ENCODE assay signal across 1 cellular context in the genomic region with DNA sequence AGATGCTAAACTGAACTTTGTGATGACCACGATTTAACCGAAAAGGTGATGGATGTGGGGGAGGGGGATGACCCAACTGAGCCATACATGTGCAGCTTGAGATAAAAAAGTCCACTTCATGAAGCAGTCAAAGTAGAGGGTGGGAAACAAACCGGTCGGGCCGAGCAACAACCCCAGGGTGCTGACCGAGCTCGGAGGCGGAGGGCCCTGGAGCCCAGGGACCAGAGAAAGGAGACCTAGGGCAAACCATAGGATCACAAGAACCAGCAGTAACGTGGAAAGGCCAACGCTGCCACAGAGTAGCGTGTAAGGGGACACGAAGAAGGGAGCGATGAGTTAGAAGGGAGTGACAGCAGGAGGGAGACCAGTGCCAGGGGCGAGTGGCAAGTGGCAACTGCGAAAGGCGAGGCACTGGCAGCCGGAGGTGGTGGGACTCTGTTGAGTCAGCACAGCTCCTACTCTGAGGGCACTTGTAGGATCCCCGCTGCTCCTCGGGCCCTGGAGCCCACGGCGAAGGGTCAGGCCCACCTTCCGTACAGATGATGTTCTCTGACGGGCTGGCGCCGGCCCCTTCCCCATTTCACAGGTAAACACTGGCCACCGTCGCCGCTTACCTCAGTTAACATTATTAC.
TF ChIP-seq lines count a peak whose summit lies in the region.

No MANE protein-coding gene starts in this region.

TF ChIP-seq in K562, 482 proteins besides CTCF, POLR2A, EP300 and RAD21 (continued from another document):
- TF ChIP-seq ZNF551 (CRISPR knock-in tag; IDR thresholded peaks at IDR 0.05) (no peak), NR3C1 (CRISPR knock-in tag; IDR thresholded peaks at IDR 0.05) (no peak), TCF3 (CRISPR knock-in tag; IDR thresholded peaks at IDR 0.05) (peak; percentile 66), ERF (CRISPR knock-in tag; IDR thresholded peaks at IDR 0.05) (no peak), ZNF75A (CRISPR knock-in tag; IDR thresholded peaks at IDR 0.05) (no peak), HNRNPUL1 (IDR thresholded peaks at IDR 0.05; ENCODE audit: low read length) (no peak), NCOR1 (IDR thresholded peaks at IDR 0.05) (peak; percentile 53; the same call in 1 of the 2 replicates), MYNN (IDR thresholded peaks at IDR 0.05) (0 out of 2 replicates have a peak, but pooled peaks have one; percentile 48), MYNN (CRISPR knock-in tag; IDR thresholded peaks at IDR 0.05) (no peak), CHCHD3 (CRISPR knock-in tag; IDR thresholded peaks at IDR 0.05) (no peak), FOXK1 (CRISPR knock-in tag; IDR thresholded peaks at IDR 0.05; ENCODE audit: borderline replicate concordance) (0 out of 2 replicates have a peak, but pooled peaks have one; percentile 24), NCOA6 (IDR thresholded peaks at IDR 0.05) (no peak), FOXP1 (CRISPR knock-in tag; IDR thresholded peaks at IDR 0.05) (no peak), GATAD2B (IDR thresholded peaks at IDR 0.05; ENCODE audit: borderline replicate concordance) (no peak), NCOA4 (IDR thresholded peaks at IDR 0.05; ENCODE audit: partially characterized antibody) (no peak), MYBL2 (IDR thresholded peaks at IDR 0.05; ENCODE audit: low read depth) (no peak), MYBL2 (CRISPR knock-in tag; IDR thresholded peaks at IDR 0.05; ENCODE audit: borderline replicate concordance) (no peak), TAF7 (tag; IDR thresholded peaks at IDR 0.05) (no peak), NCOA2 (IDR thresholded peaks at IDR 0.05; ENCODE audit: partially characterized antibody in 2 of 2) (no peak), SMAD4 (CRISPR knock-in tag; conservative IDR thresholded peaks at IDR 0.05) (no peak), POLR2B (IDR thresholded peaks at IDR 0.05; ENCODE audit: low read depth, partially characterized antibody) (no peak), ZNF143 (CRISPR knock-in tag; IDR thresholded peaks at IDR 0.05) (no peak), RCOR1 (IDR thresholded peaks at IDR 0.05; ENCODE audit: borderline replicate concordance in 1 of 2, low read depth in 2 of 2, low read length in 2 of 2) (no peak), L3MBTL2 (IDR thresholded peaks at IDR 0.05) (no peak), ZNF431 (CRISPR knock-in tag; IDR thresholded peaks at IDR 0.05) (no peak), LEF1 (IDR thresholded peaks at IDR 0.05) (no peak), ZNF197 (CRISPR knock-in tag; IDR thresholded peaks at IDR 0.05; ENCODE audit: low read depth) (no peak), BACH1 (tag; IDR thresholded peaks at IDR 0.05) (no peak), NR4A1 (CRISPR knock-in tag; IDR thresholded peaks at IDR 0.05) (no peak), NR4A1 (tag; IDR thresholded peaks at IDR 0.05) (no peak), C11orf30 (IDR thresholded peaks at IDR 0.05; ENCODE audit: low read depth) (no peak), MTA1 (IDR thresholded peaks at IDR 0.05; ENCODE audit: borderline replicate concordance) (no peak), ZC3H4 (CRISPR knock-in tag; IDR thresholded peaks at IDR 0.05; ENCODE audit: borderline replicate concordance) (peak; percentile 22; the same call in 1 of the 2 replicates), TCFL5 (CRISPR knock-in tag; conservative IDR thresholded peaks at IDR 0.05) (no peak), POLR2G (IDR thresholded peaks at IDR 0.05; ENCODE audit: low read depth, low read length) (no peak), CTBP1 (IDR thresholded peaks at IDR 0.05; ENCODE audit: borderline replicate concordance) (no peak)
- TF ChIP-seq, protein P1, sequence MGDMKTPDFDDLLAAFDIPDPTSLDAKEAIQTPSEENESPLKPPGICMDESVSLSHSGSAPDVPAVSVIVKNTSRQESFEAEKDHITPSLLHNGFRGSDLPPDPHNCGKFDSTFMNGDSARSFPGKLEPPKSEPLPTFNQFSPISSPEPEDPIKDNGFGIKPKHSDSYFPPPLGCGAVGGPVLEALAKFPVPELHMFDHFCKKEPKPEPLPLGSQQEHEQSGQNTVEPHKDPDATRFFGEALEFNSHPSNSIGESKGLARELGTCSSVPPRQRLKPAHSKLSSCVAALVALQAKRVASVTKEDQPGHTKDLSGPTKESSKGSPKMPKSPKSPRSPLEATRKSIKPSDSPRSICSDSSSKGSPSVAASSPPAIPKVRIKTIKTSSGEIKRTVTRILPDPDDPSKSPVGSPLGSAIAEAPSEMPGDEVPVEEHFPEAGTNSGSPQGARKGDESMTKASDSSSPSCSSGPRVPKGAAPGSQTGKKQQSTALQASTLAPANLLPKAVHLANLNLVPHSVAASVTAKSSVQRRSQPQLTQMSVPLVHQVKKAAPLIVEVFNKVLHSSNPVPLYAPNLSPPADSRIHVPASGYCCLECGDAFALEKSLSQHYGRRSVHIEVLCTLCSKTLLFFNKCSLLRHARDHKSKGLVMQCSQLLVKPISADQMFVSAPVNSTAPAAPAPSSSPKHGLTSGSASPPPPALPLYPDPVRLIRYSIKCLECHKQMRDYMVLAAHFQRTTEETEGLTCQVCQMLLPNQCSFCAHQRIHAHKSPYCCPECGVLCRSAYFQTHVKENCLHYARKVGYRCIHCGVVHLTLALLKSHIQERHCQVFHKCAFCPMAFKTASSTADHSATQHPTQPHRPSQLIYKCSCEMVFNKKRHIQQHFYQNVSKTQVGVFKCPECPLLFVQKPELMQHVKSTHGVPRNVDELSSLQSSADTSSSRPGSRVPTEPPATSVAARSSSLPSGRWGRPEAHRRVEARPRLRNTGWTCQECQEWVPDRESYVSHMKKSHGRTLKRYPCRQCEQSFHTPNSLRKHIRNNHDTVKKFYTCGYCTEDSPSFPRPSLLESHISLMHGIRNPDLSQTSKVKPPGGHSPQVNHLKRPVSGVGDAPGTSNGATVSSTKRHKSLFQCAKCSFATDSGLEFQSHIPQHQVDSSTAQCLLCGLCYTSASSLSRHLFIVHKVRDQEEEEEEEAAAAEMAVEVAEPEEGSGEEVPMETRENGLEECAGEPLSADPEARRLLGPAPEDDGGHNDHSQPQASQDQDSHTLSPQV (IDR thresholded peaks at IDR 0.05) = 0 out of 2 replicates have a peak, but pooled peaks have one; percentile 7
- TF ChIP-seq, protein P2, sequence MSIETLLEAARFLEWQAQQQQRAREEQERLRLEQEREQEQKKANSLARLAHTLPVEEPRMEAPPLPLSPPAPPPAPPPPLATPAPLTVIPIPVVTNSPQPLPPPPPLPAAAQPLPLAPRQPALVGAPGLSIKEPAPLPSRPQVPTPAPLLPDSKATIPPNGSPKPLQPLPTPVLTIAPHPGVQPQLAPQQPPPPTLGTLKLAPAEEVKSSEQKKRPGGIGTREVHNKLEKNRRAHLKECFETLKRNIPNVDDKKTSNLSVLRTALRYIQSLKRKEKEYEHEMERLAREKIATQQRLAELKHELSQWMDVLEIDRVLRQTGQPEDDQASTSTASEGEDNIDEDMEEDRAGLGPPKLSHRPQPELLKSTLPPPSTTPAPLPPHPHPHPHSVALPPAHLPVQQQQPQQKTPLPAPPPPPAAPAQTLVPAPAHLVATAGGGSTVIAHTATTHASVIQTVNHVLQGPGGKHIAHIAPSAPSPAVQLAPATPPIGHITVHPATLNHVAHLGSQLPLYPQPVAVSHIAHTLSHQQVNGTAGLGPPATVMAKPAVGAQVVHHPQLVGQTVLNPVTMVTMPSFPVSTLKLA (conservative IDR thresholded peaks at IDR 0.05) = peak in 1 of 2 experiments; percentile 35; a peak in 2 of 4 replicates
- TF ChIP-seq, protein P3, sequence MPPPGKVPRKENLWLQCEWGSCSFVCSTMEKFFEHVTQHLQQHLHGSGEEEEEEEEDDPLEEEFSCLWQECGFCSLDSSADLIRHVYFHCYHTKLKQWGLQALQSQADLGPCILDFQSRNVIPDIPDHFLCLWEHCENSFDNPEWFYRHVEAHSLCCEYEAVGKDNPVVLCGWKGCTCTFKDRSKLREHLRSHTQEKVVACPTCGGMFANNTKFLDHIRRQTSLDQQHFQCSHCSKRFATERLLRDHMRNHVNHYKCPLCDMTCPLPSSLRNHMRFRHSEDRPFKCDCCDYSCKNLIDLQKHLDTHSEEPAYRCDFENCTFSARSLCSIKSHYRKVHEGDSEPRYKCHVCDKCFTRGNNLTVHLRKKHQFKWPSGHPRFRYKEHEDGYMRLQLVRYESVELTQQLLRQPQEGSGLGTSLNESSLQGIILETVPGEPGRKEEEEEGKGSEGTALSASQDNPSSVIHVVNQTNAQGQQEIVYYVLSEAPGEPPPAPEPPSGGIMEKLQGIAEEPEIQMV (tag; conservative IDR thresholded peaks at IDR 0.05; ENCODE audit: low read depth) = no peak
- TF ChIP-seq, protein P4, sequence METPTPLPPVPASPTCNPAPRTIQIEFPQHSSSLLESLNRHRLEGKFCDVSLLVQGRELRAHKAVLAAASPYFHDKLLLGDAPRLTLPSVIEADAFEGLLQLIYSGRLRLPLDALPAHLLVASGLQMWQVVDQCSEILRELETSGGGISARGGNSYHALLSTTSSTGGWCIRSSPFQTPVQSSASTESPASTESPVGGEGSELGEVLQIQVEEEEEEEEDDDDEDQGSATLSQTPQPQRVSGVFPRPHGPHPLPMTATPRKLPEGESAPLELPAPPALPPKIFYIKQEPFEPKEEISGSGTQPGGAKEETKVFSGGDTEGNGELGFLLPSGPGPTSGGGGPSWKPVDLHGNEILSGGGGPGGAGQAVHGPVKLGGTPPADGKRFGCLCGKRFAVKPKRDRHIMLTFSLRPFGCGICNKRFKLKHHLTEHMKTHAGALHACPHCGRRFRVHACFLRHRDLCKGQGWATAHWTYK (CRISPR knock-in tag; IDR thresholded peaks at IDR 0.05) = no peak
- TF ChIP-seq, protein P5, sequence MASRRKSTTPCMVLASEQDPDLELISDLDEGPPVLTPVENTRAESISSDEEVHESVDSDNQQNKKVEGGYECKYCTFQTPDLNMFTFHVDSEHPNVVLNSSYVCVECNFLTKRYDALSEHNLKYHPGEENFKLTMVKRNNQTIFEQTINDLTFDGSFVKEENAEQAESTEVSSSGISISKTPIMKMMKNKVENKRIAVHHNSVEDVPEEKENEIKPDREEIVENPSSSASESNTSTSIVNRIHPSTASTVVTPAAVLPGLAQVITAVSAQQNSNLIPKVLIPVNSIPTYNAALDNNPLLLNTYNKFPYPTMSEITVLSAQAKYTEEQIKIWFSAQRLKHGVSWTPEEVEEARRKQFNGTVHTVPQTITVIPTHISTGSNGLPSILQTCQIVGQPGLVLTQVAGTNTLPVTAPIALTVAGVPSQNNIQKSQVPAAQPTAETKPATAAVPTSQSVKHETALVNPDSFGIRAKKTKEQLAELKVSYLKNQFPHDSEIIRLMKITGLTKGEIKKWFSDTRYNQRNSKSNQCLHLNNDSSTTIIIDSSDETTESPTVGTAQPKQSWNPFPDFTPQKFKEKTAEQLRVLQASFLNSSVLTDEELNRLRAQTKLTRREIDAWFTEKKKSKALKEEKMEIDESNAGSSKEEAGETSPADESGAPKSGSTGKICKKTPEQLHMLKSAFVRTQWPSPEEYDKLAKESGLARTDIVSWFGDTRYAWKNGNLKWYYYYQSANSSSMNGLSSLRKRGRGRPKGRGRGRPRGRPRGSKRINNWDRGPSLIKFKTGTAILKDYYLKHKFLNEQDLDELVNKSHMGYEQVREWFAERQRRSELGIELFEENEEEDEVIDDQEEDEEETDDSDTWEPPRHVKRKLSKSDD (conservative IDR thresholded peaks at IDR 0.05; ENCODE audit: low read length) = no peak
- TF ChIP-seq, protein P6, sequence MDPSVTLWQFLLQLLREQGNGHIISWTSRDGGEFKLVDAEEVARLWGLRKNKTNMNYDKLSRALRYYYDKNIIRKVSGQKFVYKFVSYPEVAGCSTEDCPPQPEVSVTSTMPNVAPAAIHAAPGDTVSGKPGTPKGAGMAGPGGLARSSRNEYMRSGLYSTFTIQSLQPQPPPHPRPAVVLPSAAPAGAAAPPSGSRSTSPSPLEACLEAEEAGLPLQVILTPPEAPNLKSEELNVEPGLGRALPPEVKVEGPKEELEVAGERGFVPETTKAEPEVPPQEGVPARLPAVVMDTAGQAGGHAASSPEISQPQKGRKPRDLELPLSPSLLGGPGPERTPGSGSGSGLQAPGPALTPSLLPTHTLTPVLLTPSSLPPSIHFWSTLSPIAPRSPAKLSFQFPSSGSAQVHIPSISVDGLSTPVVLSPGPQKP (CRISPR knock-in tag; IDR thresholded peaks at IDR 0.05) = no peak
- TF ChIP-seq, protein P7, sequence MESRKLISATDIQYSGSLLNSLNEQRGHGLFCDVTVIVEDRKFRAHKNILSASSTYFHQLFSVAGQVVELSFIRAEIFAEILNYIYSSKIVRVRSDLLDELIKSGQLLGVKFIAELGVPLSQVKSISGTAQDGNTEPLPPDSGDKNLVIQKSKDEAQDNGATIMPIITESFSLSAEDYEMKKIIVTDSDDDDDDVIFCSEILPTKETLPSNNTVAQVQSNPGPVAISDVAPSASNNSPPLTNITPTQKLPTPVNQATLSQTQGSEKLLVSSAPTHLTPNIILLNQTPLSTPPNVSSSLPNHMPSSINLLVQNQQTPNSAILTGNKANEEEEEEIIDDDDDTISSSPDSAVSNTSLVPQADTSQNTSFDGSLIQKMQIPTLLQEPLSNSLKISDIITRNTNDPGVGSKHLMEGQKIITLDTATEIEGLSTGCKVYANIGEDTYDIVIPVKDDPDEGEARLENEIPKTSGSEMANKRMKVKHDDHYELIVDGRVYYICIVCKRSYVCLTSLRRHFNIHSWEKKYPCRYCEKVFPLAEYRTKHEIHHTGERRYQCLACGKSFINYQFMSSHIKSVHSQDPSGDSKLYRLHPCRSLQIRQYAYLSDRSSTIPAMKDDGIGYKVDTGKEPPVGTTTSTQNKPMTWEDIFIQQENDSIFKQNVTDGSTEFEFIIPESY (CRISPR knock-in tag; IDR thresholded peaks at IDR 0.05) = no peak
- TF ChIP-seq, protein P8, sequence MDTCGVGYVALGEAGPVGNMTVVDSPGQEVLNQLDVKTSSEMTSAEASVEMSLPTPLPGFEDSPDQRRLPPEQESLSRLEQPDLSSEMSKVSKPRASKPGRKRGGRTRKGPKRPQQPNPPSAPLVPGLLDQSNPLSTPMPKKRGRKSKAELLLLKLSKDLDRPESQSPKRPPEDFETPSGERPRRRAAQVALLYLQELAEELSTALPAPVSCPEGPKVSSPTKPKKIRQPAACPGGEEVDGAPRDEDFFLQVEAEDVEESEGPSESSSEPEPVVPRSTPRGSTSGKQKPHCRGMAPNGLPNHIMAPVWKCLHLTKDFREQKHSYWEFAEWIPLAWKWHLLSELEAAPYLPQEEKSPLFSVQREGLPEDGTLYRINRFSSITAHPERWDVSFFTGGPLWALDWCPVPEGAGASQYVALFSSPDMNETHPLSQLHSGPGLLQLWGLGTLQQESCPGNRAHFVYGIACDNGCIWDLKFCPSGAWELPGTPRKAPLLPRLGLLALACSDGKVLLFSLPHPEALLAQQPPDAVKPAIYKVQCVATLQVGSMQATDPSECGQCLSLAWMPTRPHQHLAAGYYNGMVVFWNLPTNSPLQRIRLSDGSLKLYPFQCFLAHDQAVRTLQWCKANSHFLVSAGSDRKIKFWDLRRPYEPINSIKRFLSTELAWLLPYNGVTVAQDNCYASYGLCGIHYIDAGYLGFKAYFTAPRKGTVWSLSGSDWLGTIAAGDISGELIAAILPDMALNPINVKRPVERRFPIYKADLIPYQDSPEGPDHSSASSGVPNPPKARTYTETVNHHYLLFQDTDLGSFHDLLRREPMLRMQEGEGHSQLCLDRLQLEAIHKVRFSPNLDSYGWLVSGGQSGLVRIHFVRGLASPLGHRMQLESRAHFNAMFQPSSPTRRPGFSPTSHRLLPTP (IDR thresholded peaks at IDR 0.05; ENCODE audit: borderline replicate concordance, extremely low read depth, insufficient read length) = no peak
- TF ChIP-seq, protein P9, sequence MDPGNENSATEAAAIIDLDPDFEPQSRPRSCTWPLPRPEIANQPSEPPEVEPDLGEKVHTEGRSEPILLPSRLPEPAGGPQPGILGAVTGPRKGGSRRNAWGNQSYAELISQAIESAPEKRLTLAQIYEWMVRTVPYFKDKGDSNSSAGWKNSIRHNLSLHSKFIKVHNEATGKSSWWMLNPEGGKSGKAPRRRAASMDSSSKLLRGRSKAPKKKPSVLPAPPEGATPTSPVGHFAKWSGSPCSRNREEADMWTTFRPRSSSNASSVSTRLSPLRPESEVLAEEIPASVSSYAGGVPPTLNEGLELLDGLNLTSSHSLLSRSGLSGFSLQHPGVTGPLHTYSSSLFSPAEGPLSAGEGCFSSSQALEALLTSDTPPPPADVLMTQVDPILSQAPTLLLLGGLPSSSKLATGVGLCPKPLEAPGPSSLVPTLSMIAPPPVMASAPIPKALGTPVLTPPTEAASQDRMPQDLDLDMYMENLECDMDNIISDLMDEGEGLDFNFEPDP (CRISPR knock-in tag; IDR thresholded peaks at IDR 0.05) = no peak
